In genomic region chr10:93063217-93063976, GRCh38 we compare ENCODE assay signal across 13 cellular contexts. TPM values are rescaled to one million over a fixed set of nuclear protein-coding genes. Genes with fewer than 3 reads are reported as not detected.
A peak's percentile ranks its signal among the peaks of the same experiment; 100 is the strongest.
DNase-seq lines count a peak whose midpoint lies in the region; ATAC-seq lines count a peak whose summit lies in the region.
"Had no signal": no experiment of that assay in that cellular context is flagged by ENCODE, and none has a peak within 500 bp of the region (broad histone marks: within the 10 kb centered on the region; RNA-seq: fewer than 3 reads in every experiment).

No MANE protein-coding gene starts in this region.

- no peaks in the 10 kb centered on the region; the same call in 1 of the 2 replicates for H3K9me3 ChIP-seq in ES-I3 (ENCODE audit: control insufficient read depth, insufficient read depth, low read length)
- H3K9me3 ChIP-seq: thoracic aorta had no signal

- peak overlapping the region; percentile 74 for H3K4me3 ChIP-seq in ACC112 (ENCODE audit: low read depth, low read length)

- H3K36me3 Mint-ChIP-seq in activated T-helper 2 cell treated with anti-CD3 and anti-CD28 coated beads, Interferon-gamma antibody, Interleukin-2, Interleukin-4, amounts not matched to agents 10 μg/mL and 5 μg/mL and 100 μg/mL, durations not matched to agents 14 hours and 24 hours and 36 hours (ENCODE audit: low read depth) = no peaks in the 10 kb centered on the region

- peaks cover 89% of the 10 kb centered on the region for H3K27me3 ChIP-seq in ACC112 (ENCODE audit: insufficient read depth, low read length)

- peak overlapping the region; percentile 31 for H3K4me3 Mint-ChIP-seq in activated T-helper 2 cell treated with anti-CD3 and anti-CD28 coated beads, Interferon-gamma antibody, Interleukin-2, Interleukin-4, amounts not matched to agents 10 μg/mL and 5 μg/mL and 100 μg/mL, durations not matched to agents 14 hours and 24 hours and 36 hours (ENCODE audit: low read depth)

- H3K27ac Mint-ChIP-seq in activated T-helper 2 cell treated with anti-CD3 and anti-CD28 coated beads, Interferon-gamma antibody, Interleukin-2, Interleukin-4, amounts not matched to agents 10 μg/mL and 5 μg/mL and 100 μg/mL, durations not matched to agents 14 hours and 24 hours and 36 hours = no peak overlapping the region

- H3K79me2 ChIP-seq in ACC112 (ENCODE audit: control insufficient read depth, insufficient read depth, low read length, unreplicated experiment) = no peaks in the 10 kb centered on the region
- H3K79me2 ChIP-seq: parathyroid adenoma had no signal

- H3K27ac ChIP-seq in ACC112 (ENCODE audit: low read depth, low read length) = no peak overlapping the region
- H3K27ac ChIP-seq: parathyroid adenoma, thoracic aorta had no signal

- peaks cover 71% of the 10 kb centered on the region for H3K27me3 Mint-ChIP-seq in activated T-helper 2 cell treated with anti-CD3 and anti-CD28 coated beads, Interferon-gamma antibody, Interleukin-2, Interleukin-4, amounts not matched to agents 10 μg/mL and 5 μg/mL and 100 μg/mL, durations not matched to agents 14 hours and 24 hours and 36 hours (ENCODE audit: low read depth)

- DNase-seq in activated T-helper 2 cell treated with anti-CD3 and anti-CD28 coated beads, Interferon-gamma antibody, Interleukin-2, Interleukin-4, amounts not matched to agents 10 μg/mL and 5 μg/mL and 100 μg/mL, durations not matched to agents 14 hours and 24 hours and 36 hours (ENCODE audit: low spot score) = no peak
- no peak for DNase-seq in left colon
- DNase-seq in inferior parietal cortex (ENCODE audit: extremely low spot score) = no peak
- DNase-seq in cerebellum (ENCODE audit: low spot score) = no peak
- DNase-seq in activated CD4-positive, alpha-beta T cell treated with anti-CD3 and anti-CD28 coated beads, Interleukin-2, amount 50 U/mL, for 48 hours = no peak
- DNase-seq: activated CD4-positive, alpha-beta T cell treated with anti-CD3 and anti-CD28 coated beads for 1 hour; COR-L47; SHP77 treated with DMSO at 0.1 percent for 48 hours had no signal

- H3K4me1 Mint-ChIP-seq in activated T-helper 2 cell treated with anti-CD3 and anti-CD28 coated beads, Interferon-gamma antibody, Interleukin-2, Interleukin-4, amounts not matched to agents 10 μg/mL and 5 μg/mL and 100 μg/mL, durations not matched to agents 14 hours and 24 hours and 36 hours (ENCODE audit: low read depth) = peaks cover 5% of the 10 kb centered on the region

- H3K9me3 Mint-ChIP-seq in activated T-helper 2 cell treated with anti-CD3 and anti-CD28 coated beads, Interferon-gamma antibody, Interleukin-2, Interleukin-4, amounts not matched to agents 10 μg/mL and 5 μg/mL and 100 μg/mL, durations not matched to agents 14 hours and 24 hours and 36 hours = no peaks in the 10 kb centered on the region

- H3K9ac ChIP-seq in ES-I3 (ENCODE audit: low read depth, low read length) = peak overlapping the region; percentile 53; the same call in 1 of the 2 replicates
- H3K9ac ChIP-seq: parathyroid adenoma had no signal

- intact Hi-C loops in activated T-helper 2 cell treated with anti-CD3 and anti-CD28 coated beads, Interferon-gamma antibody, Interleukin-2, Interleukin-4, amounts not matched to agents 10 μg/mL and 5 μg/mL and 100 μg/mL, durations not matched to agents 14 hours and 24 hours and 36 hours (cut with micrococcal nuclease) = loop anchor here (10.0 kb wide), 2 partner anchors 179 to 501 kb away; partner anchors contain the start of gene FFAR4
- intact Hi-C loops in left colon (cut with DNase I, micrococcal nuclease) = no loop called here

- H3K4me1 ChIP-seq in ACC112 (ENCODE audit: control insufficient read depth, insufficient read depth, low read length, unreplicated experiment) (peaks cover 8% of the 10 kb centered on the region), ES-I3 (ENCODE audit: insufficient read depth, low read length) (no peaks in the 10 kb centered on the region)
- H3K4me1 ChIP-seq: parathyroid adenoma had no signal

- ATAC-seq in left colon (peak; percentile 13), HG03520 (IDR thresholded peaks at IDR 0.05; ENCODE audit: unreplicated experiment) (no peak)

- peak overlapping the region; percentile 53 for H2AFZ ChIP-seq in ACC112 (ENCODE audit: low read length, unreplicated experiment)

- H3K36me3 ChIP-seq in ACC112 (ENCODE audit: insufficient read depth, low read length) = no peaks in the 10 kb centered on the region
- no peaks in the 10 kb centered on the region for H3K36me3 ChIP-seq in ES-I3 (ENCODE audit: insufficient read depth, low read length)
- H3K36me3 ChIP-seq: thoracic aorta had no signal

RNA-seq across cellular contexts. Expression of gene CYP26C1, which starts 2.8 kb away (rescaled TPM):
- total RNA-seq in activated T-helper 2 cell treated with anti-CD3 and anti-CD28 coated beads, Interferon-gamma antibody, Interleukin-2, Interleukin-4, amounts not matched to agents 10 μg/mL and 5 μg/mL and 100 μg/mL, durations not matched to agents 14 hours and 24 hours and 36 hours = 0.05 TPM in 1 of 2 replicates, not detected in the other
- total RNA-seq in left colon = under 1 TPM in 1 of 2 donors, not detected in 1; 0.14 TPM
- total RNA-seq in cerebellum = 9.5 TPM

RNA-seq across cellular contexts. Expression of gene CYP26A1, which starts 10.3 kb away (rescaled TPM):
- not detected in 2 replicates for total RNA-seq in activated T-helper 2 cell treated with anti-CD3 and anti-CD28 coated beads, Interferon-gamma antibody, Interleukin-2, Interleukin-4, amounts not matched to agents 10 μg/mL and 5 μg/mL and 100 μg/mL, durations not matched to agents 14 hours and 24 hours and 36 hours
- not detected for total RNA-seq in left colon
- 4.7 TPM for total RNA-seq in cerebellum
- total RNA-seq: thoracic aorta had no signal
